1 cellular context compared by ENCODE assay signal in genomic region chr7:105874055-105874454, GRCh38.
TF ChIP-seq lines count a peak whose summit lies in the region.

No MANE protein-coding gene starts in this region.

TF ChIP-seq in neural cell, 6 proteins besides CTCF, POLR2A, EP300 and RAD21 (continued from another document):
- no peak for TF ChIP-seq REST (IDR thresholded peaks at IDR 0.05; ENCODE audit: borderline replicate concordance)
- no peak for TF ChIP-seq EZH2 (IDR thresholded peaks at IDR 0.05; ENCODE audit: borderline replicate concordance, insufficient read depth, low read length, poor library complexity, severe bottlenecking)
- TF ChIP-seq TAF1 (IDR thresholded peaks at IDR 0.05; ENCODE audit: low read depth): no peak
- no peak for TF ChIP-seq POLR2AphosphoS5 (IDR thresholded peaks at IDR 0.05)
TF ChIP-seq in neural cell: peak in this region for 0.
